13 cellular contexts compared by ENCODE assay signal in the genomic region with DNA sequence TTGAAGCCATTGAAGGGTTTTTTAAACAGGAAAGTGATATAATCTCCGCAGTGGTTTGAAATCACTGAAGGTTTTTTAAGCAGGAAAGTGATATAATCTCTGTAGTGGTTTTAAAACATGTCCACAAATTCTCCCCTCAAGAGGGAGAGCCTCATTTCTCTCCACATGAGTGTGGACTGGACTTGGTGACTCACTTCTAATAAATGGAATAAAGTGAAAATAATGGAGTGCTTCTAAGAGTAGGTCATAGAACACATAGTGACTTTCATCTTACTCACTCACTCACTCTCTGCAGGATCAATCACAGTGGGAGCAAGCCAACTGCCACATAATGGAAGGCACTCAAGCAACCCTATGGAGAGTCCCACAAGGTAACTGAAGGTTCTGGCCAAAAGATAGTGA.
DNase-seq lines count a peak whose midpoint lies in the region; ATAC-seq and TF ChIP-seq lines count a peak whose summit lies in the region.
"Had no signal": no experiment of that assay in that cellular context is flagged by ENCODE, and none has a peak within 500 bp of the region (broad histone marks: within the 10 kb centered on the region; RNA-seq: fewer than 3 reads in every experiment).

No MANE protein-coding gene starts in this region.

- POLR2A ChIA-PET in HEK293 (lab: Yijun Ruan, JAX), result no interaction called here

- H3K4me3 ChIP-seq in ACC112 (ENCODE audit: low read depth, low read length), result no peak overlapping the region
- no peak overlapping the region for H3K4me3 ChIP-seq in HEK293 (ENCODE audit: low read depth, low read length)
- H3K4me3 ChIP-seq: GM12878, SK-N-MC had no signal

- no peaks in the 10 kb centered on the region for H3K27me3 ChIP-seq in ACC112 (ENCODE audit: insufficient read depth, low read length)

- H3K4me3 Mint-ChIP-seq in activated naive CD8-positive, alpha-beta T cell treated with anti-CD3 and anti-CD28 coated beads, Interleukin-2, amount 50 U/mL, for 24 hours, result no peak overlapping the region

- H3K27ac Mint-ChIP-seq in activated naive CD8-positive, alpha-beta T cell treated with anti-CD3 and anti-CD28 coated beads, Interleukin-2, amount 50 U/mL, for 24 hours, result no peak overlapping the region
- H3K27ac Mint-ChIP-seq: CD4-positive, alpha-beta memory T cell had no signal

- H3K27ac ChIP-seq in ACC112 (ENCODE audit: low read depth, low read length) (peak overlapping the region; percentile 68), HEK293 (ENCODE audit: extremely low read depth, low read depth, low read length) (no peak overlapping the region)
- H3K27ac ChIP-seq: SK-N-MC had no signal

- ATAC-seq in activated naive CD8-positive, alpha-beta T cell treated with anti-CD3 and anti-CD28 coated beads, Interleukin-2, amount 50 U/mL, for 24 hours, result peak; percentile 54
- ATAC-seq: GM12878 had no signal

- CTCF ChIA-PET in HEK293 (lab: Yijun Ruan, JAX), result no interaction called here

- H3K9me3 ChIP-seq in HEK293 (ENCODE audit: control insufficient read depth, insufficient read depth, low read depth, low read length), result no peaks in the 10 kb centered on the region; the same call in 1 of the 2 replicates

- TF ChIP-seq CTCF in HEK293 (tag by site-specific recombination; IDR thresholded peaks at IDR 0.05), result no peak

- peaks cover 9% of the 10 kb centered on the region for H3K4me1 ChIP-seq in ACC112 (ENCODE audit: control insufficient read depth, insufficient read depth, low read length, unreplicated experiment)
- no peaks in the 10 kb centered on the region for H3K4me1 ChIP-seq in HEK293 (ENCODE audit: control insufficient read depth, insufficient read depth, low read length)

- peaks cover 9% of the 10 kb centered on the region for H3K9me3 Mint-ChIP-seq in activated naive CD8-positive, alpha-beta T cell treated with anti-CD3 and anti-CD28 coated beads, Interleukin-2, amount 50 U/mL, for 24 hours

- H3K36me3 ChIP-seq in ACC112 (ENCODE audit: insufficient read depth, low read length) (peaks cover 26% of the 10 kb centered on the region), HEK293 (ENCODE audit: control insufficient read depth in 2 of 2, insufficient read depth in 1 of 2, low read length in 2 of 2) (peaks cover 0 to 14% of the 10 kb centered on the region in 2 experiments; a peak in 1 of 3 replicates)

- DNase-seq in activated naive CD8-positive, alpha-beta T cell treated with anti-CD3 and anti-CD28 coated beads, Interleukin-2, amount 50 U/mL, for 24 hours, result no peak
- DNase-seq in hepatic stellate cell (ENCODE audit: low spot score), result peak; percentile 57
- no peak for DNase-seq in activated naive CD4-positive, alpha-beta T cell treated with anti-CD3 and anti-CD28 coated beads, Interleukin-2, amount 50 U/mL, for 16 hours
- DNase-seq in effector CD8-positive, alpha-beta T cell (lab: John Stamatoyannopoulos, UW), result no peak
- no peak for DNase-seq in HuH-7 (ENCODE audit: low spot score)
- DNase-seq in effector CD4-positive, alpha-beta T cell, result no peak
- DNase-seq: hippocampal formation; stimulated activated CD4-positive, alpha-beta T cell treated with anti-CD3 and anti-CD28 coated beads, Interleukin-12 subunit alpha, Interleukin-12 subunit beta, amount 100 ng/mL, for 4 hours had no signal

- H2AFZ ChIP-seq in ACC112 (ENCODE audit: low read length, unreplicated experiment), result no peak overlapping the region

- H3K27me3 Mint-ChIP-seq in activated naive CD8-positive, alpha-beta T cell treated with anti-CD3 and anti-CD28 coated beads, Interleukin-2, amount 50 U/mL, for 24 hours, result no peaks in the 10 kb centered on the region

- peaks cover 7% of the 10 kb centered on the region for H3K4me1 Mint-ChIP-seq in activated naive CD8-positive, alpha-beta T cell treated with anti-CD3 and anti-CD28 coated beads, Interleukin-2, amount 50 U/mL, for 24 hours

- peaks cover 11% of the 10 kb centered on the region for H3K36me3 Mint-ChIP-seq in activated naive CD8-positive, alpha-beta T cell treated with anti-CD3 and anti-CD28 coated beads, Interleukin-2, amount 50 U/mL, for 24 hours (ENCODE audit: low read depth)

- H3K79me2 ChIP-seq in ACC112 (ENCODE audit: control insufficient read depth, insufficient read depth, low read length, unreplicated experiment), result peaks cover 51% of the 10 kb centered on the region

TF ChIP-seq in HEK293, 187 proteins besides CTCF, POLR2A, EP300 and RAD21:
- TF ChIP-seq HOXA7 (CRISPR knock-in tag; IDR thresholded peaks at IDR 0.05; ENCODE audit: borderline replicate concordance), result no peak
- peak; percentile 62 for TF ChIP-seq ZIC2 (tag by site-specific recombination; IDR thresholded peaks at IDR 0.05)
